ENCODE assay signal across 2 cellular contexts in the genomic region with DNA sequence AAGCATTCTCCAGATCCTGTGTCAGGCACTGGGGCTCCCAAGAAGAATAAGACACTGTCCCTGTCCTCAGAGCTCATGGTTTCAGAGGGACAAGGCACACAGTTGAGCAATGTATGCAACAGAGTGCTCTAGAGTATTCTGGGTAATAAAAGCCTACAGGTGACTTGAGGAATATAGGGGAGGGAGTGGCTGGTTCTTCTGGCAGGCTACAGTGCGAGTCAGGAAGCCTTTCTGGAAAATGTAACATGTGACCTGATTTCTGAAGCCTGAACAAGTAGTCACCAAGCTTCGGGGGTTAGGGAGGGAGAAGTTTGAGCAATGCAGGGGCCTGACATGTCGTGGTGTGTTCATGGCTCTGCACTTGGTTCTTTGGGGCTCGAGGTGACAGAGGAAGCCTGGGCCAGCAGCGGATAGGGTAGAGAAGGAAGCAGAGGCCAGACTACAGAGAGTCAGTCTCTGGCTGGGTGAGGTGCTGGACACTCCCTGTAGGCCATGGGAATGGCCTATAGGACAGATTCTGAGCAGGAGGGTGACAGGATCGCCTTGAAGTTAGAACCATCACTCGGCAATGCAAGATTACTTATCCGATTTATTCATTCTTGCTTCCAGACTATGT.
TF ChIP-seq lines count a peak whose summit lies in the region.

No MANE protein-coding gene starts in this region.

TF ChIP-seq in H1, 55 proteins besides CTCF, POLR2A, EP300 and RAD21:
- TF ChIP-seq BACH1 (IDR thresholded peaks at IDR 0.05; ENCODE audit: low read length) (no peak), SAP30 (IDR thresholded peaks at IDR 0.05; ENCODE audit: insufficient read depth, insufficient replicate concordance, low read length) (no peak), CEBPB (IDR thresholded peaks at IDR 0.05; ENCODE audit: low read depth, low read length) (no peak), CHD2 (IDR thresholded peaks at IDR 0.05; ENCODE audit: low read length) (no peak), SP1 (IDR thresholded peaks at IDR 0.05; ENCODE audit: low read depth, low read length) (no peak), KDM5A (IDR thresholded peaks at IDR 0.05; ENCODE audit: low read length) (no peak), KDM1A (IDR thresholded peaks at IDR 0.05; ENCODE audit: borderline replicate concordance, low read length) (no peak), SIN3A (conservative IDR thresholded peaks at IDR 0.05 in 1 of 2, IDR thresholded peaks at IDR 0.05 in 1 of 2; ENCODE audit: low read depth in 1 of 2, low read length in 2 of 2) (no peak), POLR2AphosphoS5 (IDR thresholded peaks at IDR 0.05; ENCODE audit: low read depth, low read length) (no peak), SP2 (IDR thresholded peaks at IDR 0.05; ENCODE audit: low read length) (no peak), JUN (IDR thresholded peaks at IDR 0.05; ENCODE audit: low read depth, low read length) (no peak), BCL11A (IDR thresholded peaks at IDR 0.05; ENCODE audit: low read depth in 2 of 2, low read length in 2 of 2) (no peak), SIX5 (IDR thresholded peaks at IDR 0.05; ENCODE audit: low read depth, low read length) (no peak), HDAC6 (IDR thresholded peaks at IDR 0.05; ENCODE audit: low read depth, low read length) (no peak), GABPA (IDR thresholded peaks at IDR 0.05; ENCODE audit: borderline replicate concordance, insufficient read depth, low read length) (no peak), YY1 (IDR thresholded peaks at IDR 0.05; ENCODE audit: low read depth, low read length) (no peak), POU5F1 (IDR thresholded peaks at IDR 0.05; ENCODE audit: low read depth, low read length) (no peak), CHD1 (IDR thresholded peaks at IDR 0.05; ENCODE audit: low read depth, low read length) (no peak)
- TF ChIP-seq, protein P1, sequence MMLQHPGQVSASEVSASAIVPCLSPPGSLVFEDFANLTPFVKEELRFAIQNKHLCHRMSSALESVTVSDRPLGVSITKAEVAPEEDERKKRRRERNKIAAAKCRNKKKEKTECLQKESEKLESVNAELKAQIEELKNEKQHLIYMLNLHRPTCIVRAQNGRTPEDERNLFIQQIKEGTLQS (IDR thresholded peaks at IDR 0.05; ENCODE audit: insufficient read depth, low read depth, low read length): no peak

TF ChIP-seq in WTC11, 78 proteins besides CTCF, POLR2A, EP300 and RAD21:
- TF ChIP-seq, protein P2, sequence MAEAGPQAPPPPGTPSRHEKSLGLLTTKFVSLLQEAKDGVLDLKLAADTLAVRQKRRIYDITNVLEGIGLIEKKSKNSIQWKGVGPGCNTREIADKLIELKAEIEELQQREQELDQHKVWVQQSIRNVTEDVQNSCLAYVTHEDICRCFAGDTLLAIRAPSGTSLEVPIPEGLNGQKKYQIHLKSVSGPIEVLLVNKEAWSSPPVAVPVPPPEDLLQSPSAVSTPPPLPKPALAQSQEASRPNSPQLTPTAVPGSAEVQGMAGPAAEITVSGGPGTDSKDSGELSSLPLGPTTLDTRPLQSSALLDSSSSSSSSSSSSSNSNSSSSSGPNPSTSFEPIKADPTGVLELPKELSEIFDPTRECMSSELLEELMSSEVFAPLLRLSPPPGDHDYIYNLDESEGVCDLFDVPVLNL (CRISPR knock-in tag; IDR thresholded peaks at IDR 0.05; ENCODE audit: borderline replicate concordance, low read depth): no peak
- no peak for TF ChIP-seq KAT7 (CRISPR knock-in tag; IDR thresholded peaks at IDR 0.05; ENCODE audit: borderline replicate concordance)
- no peak for TF ChIP-seq SMAD3 (CRISPR knock-in tag; IDR thresholded peaks at IDR 0.05; ENCODE audit: borderline replicate concordance)
- TF ChIP-seq NFE2L1 (CRISPR knock-in tag; IDR thresholded peaks at IDR 0.05): no peak
- no peak for TF ChIP-seq TCF7 (CRISPR knock-in tag; IDR thresholded peaks at IDR 0.05; ENCODE audit: low read depth)
- no peak for TF ChIP-seq JAZF1 (CRISPR knock-in tag; IDR thresholded peaks at IDR 0.05)
- TF ChIP-seq, protein P3, sequence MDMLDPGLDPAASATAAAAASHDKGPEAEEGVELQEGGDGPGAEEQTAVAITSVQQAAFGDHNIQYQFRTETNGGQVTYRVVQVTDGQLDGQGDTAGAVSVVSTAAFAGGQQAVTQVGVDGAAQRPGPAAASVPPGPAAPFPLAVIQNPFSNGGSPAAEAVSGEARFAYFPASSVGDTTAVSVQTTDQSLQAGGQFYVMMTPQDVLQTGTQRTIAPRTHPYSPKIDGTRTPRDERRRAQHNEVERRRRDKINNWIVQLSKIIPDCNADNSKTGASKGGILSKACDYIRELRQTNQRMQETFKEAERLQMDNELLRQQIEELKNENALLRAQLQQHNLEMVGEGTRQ (CRISPR knock-in tag; IDR thresholded peaks at IDR 0.05): no peak
- TF ChIP-seq, protein P4, sequence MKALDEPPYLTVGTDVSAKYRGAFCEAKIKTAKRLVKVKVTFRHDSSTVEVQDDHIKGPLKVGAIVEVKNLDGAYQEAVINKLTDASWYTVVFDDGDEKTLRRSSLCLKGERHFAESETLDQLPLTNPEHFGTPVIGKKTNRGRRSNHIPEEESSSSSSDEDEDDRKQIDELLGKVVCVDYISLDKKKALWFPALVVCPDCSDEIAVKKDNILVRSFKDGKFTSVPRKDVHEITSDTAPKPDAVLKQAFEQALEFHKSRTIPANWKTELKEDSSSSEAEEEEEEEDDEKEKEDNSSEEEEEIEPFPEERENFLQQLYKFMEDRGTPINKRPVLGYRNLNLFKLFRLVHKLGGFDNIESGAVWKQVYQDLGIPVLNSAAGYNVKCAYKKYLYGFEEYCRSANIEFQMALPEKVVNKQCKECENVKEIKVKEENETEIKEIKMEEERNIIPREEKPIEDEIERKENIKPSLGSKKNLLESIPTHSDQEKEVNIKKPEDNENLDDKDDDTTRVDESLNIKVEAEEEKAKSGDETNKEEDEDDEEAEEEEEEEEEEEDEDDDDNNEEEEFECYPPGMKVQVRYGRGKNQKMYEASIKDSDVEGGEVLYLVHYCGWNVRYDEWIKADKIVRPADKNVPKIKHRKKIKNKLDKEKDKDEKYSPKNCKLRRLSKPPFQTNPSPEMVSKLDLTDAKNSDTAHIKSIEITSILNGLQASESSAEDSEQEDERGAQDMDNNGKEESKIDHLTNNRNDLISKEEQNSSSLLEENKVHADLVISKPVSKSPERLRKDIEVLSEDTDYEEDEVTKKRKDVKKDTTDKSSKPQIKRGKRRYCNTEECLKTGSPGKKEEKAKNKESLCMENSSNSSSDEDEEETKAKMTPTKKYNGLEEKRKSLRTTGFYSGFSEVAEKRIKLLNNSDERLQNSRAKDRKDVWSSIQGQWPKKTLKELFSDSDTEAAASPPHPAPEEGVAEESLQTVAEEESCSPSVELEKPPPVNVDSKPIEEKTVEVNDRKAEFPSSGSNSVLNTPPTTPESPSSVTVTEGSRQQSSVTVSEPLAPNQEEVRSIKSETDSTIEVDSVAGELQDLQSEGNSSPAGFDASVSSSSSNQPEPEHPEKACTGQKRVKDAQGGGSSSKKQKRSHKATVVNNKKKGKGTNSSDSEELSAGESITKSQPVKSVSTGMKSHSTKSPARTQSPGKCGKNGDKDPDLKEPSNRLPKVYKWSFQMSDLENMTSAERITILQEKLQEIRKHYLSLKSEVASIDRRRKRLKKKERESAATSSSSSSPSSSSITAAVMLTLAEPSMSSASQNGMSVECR (CRISPR knock-in tag; IDR thresholded peaks at IDR 0.05; ENCODE audit: borderline replicate concordance): no peak
- TF ChIP-seq FOXP1 (CRISPR knock-in tag; IDR thresholded peaks at IDR 0.05; ENCODE audit: borderline replicate concordance): no peak
- no peak for TF ChIP-seq ZNF232 (CRISPR knock-in tag; IDR thresholded peaks at IDR 0.05)
